In genomic region chr11:68282141-68282860, GRCh38 we compare ENCODE assay signal across 8 cellular contexts. TPM values are rescaled to one million over a fixed set of nuclear protein-coding genes. Genes with fewer than 3 reads are reported as not detected.
DNase-seq lines count a peak whose midpoint lies in the region; ATAC-seq and TF ChIP-seq lines count a peak whose summit lies in the region.

No MANE protein-coding gene starts in this region.

- peaks cover 7% of the 10 kb centered on the region for H3K27me3 Mint-ChIP-seq in activated T-helper 2 cell treated with anti-CD3 and anti-CD28 coated beads, Interferon-gamma antibody, Interleukin-2, Interleukin-4, amounts not matched to agents 10 μg/mL and 5 μg/mL and 100 μg/mL, durations not matched to agents 14 hours and 24 hours and 36 hours (ENCODE audit: low read depth)
- H3K27me3 Mint-ChIP-seq in stimulated activated memory B cell treated with anti-CD40 and anti-IgM and Interleukin-4, amounts not matched to agents 10 μg/mL and 1 μg/mL and 100 μg/mL, for 72 hours = no peaks in the 10 kb centered on the region
- H3K27me3 Mint-ChIP-seq in type B pancreatic cell = no peaks in the 10 kb centered on the region

- H3K9me3 Mint-ChIP-seq in activated T-helper 2 cell treated with anti-CD3 and anti-CD28 coated beads, Interferon-gamma antibody, Interleukin-2, Interleukin-4, amounts not matched to agents 10 μg/mL and 5 μg/mL and 100 μg/mL, durations not matched to agents 14 hours and 24 hours and 36 hours = peaks cover 11% of the 10 kb centered on the region
- peaks cover 8% of the 10 kb centered on the region for H3K9me3 Mint-ChIP-seq in stimulated activated memory B cell treated with anti-CD40 and anti-IgM and Interleukin-4, amounts not matched to agents 10 μg/mL and 1 μg/mL and 100 μg/mL, for 72 hours
- no peaks in the 10 kb centered on the region for H3K9me3 Mint-ChIP-seq in type B pancreatic cell

- ATAC-seq in stimulated activated memory B cell treated with anti-CD40 and anti-IgM and Interleukin-4, amounts not matched to agents 10 μg/mL and 1 μg/mL and 100 μg/mL, for 72 hours = peak; percentile 88

- H3K4me1 Mint-ChIP-seq in activated T-helper 2 cell treated with anti-CD3 and anti-CD28 coated beads, Interferon-gamma antibody, Interleukin-2, Interleukin-4, amounts not matched to agents 10 μg/mL and 5 μg/mL and 100 μg/mL, durations not matched to agents 14 hours and 24 hours and 36 hours (ENCODE audit: low read depth) = peaks cover 26% of the 10 kb centered on the region
- peaks cover 19% of the 10 kb centered on the region for H3K4me1 Mint-ChIP-seq in stimulated activated memory B cell treated with anti-CD40 and anti-IgM and Interleukin-4, amounts not matched to agents 10 μg/mL and 1 μg/mL and 100 μg/mL, for 72 hours
- no peaks in the 10 kb centered on the region for H3K4me1 Mint-ChIP-seq in type B pancreatic cell (ENCODE audit: unreplicated experiment)

- H3K36me3 Mint-ChIP-seq in activated T-helper 2 cell treated with anti-CD3 and anti-CD28 coated beads, Interferon-gamma antibody, Interleukin-2, Interleukin-4, amounts not matched to agents 10 μg/mL and 5 μg/mL and 100 μg/mL, durations not matched to agents 14 hours and 24 hours and 36 hours (ENCODE audit: low read depth) = peaks cover 7% of the 10 kb centered on the region
- H3K36me3 Mint-ChIP-seq in stimulated activated memory B cell treated with anti-CD40 and anti-IgM and Interleukin-4, amounts not matched to agents 10 μg/mL and 1 μg/mL and 100 μg/mL, for 72 hours = peaks cover 6% of the 10 kb centered on the region
- H3K36me3 Mint-ChIP-seq in type B pancreatic cell = no peaks in the 10 kb centered on the region

- peak overlapping the region; percentile 45 for H3K4me3 Mint-ChIP-seq in activated T-helper 2 cell treated with anti-CD3 and anti-CD28 coated beads, Interferon-gamma antibody, Interleukin-2, Interleukin-4, amounts not matched to agents 10 μg/mL and 5 μg/mL and 100 μg/mL, durations not matched to agents 14 hours and 24 hours and 36 hours (ENCODE audit: low read depth)
- peak overlapping the region; percentile 13 for H3K4me3 Mint-ChIP-seq in stimulated activated memory B cell treated with anti-CD40 and anti-IgM and Interleukin-4, amounts not matched to agents 10 μg/mL and 1 μg/mL and 100 μg/mL, for 72 hours
- H3K4me3 Mint-ChIP-seq in type B pancreatic cell = no peak overlapping the region

- TF ChIP-seq CTCF in type B pancreatic cell (conservative IDR thresholded peaks at IDR 0.05) = no peak

- intact Hi-C loops in activated T-helper 2 cell treated with anti-CD3 and anti-CD28 coated beads, Interferon-gamma antibody, Interleukin-2, Interleukin-4, amounts not matched to agents 10 μg/mL and 5 μg/mL and 100 μg/mL, durations not matched to agents 14 hours and 24 hours and 36 hours (cut with micrococcal nuclease) = loop anchor here (1.0 kb wide), 1 partner anchor 10 kb away; no protein-coding TSS in a partner anchor

- peak; percentile 23 for DNase-seq in activated CD8-positive, alpha-beta memory T cell treated with anti-CD3 and anti-CD28 coated beads, Interleukin-2, amount 50 U/mL, for 24 hours (ENCODE audit: extremely low read depth)
- DNase-seq in activated CD8-positive, alpha-beta memory T cell treated with anti-CD3 and anti-CD28 coated beads, Interleukin-2, amount 50 U/mL, for 4 hours = no peak
- DNase-seq in LHCN-M2 (ENCODE audit: low read depth) (peak; percentile 8), NCI-H146 treated with DMSO at 0.1 percent for 48 hours (lab: John Stamatoyannopoulos, UW; ENCODE audit: unreplicated experiment) (no peak), type B pancreatic cell (ENCODE audit: extremely low spot score, unreplicated experiment) (no peak), COR-L47 (lab: John Stamatoyannopoulos, UW) (no peak)
- peak; percentile 52 for DNase-seq in activated T-helper 2 cell treated with anti-CD3 and anti-CD28 coated beads, Interferon-gamma antibody, Interleukin-2, Interleukin-4, amounts not matched to agents 10 μg/mL and 5 μg/mL and 100 μg/mL, durations not matched to agents 14 hours and 24 hours and 36 hours (ENCODE audit: low spot score)

- H3K27ac Mint-ChIP-seq in activated T-helper 2 cell treated with anti-CD3 and anti-CD28 coated beads, Interferon-gamma antibody, Interleukin-2, Interleukin-4, amounts not matched to agents 10 μg/mL and 5 μg/mL and 100 μg/mL, durations not matched to agents 14 hours and 24 hours and 36 hours = peak overlapping the region; percentile 18
- peak overlapping the region; percentile 37 for H3K27ac Mint-ChIP-seq in stimulated activated memory B cell treated with anti-CD40 and anti-IgM and Interleukin-4, amounts not matched to agents 10 μg/mL and 1 μg/mL and 100 μg/mL, for 72 hours
- no peak overlapping the region for H3K27ac Mint-ChIP-seq in type B pancreatic cell

RNA-seq across cellular contexts. Expression of gene C11orf24, which starts 10.5 kb away (rescaled TPM):
- 58.2 and 66.7 TPM in 2 replicates for total RNA-seq in LHCN-M2 (2014; rRNA removed)
- 63.7 TPM for polyA plus RNA-seq in LHCN-M2 (2012)
- 32.7 and 34.2 TPM in 2 replicates for total RNA-seq in activated T-helper 2 cell treated with anti-CD3 and anti-CD28 coated beads, Interferon-gamma antibody, Interleukin-2, Interleukin-4, amounts not matched to agents 10 μg/mL and 5 μg/mL and 100 μg/mL, durations not matched to agents 14 hours and 24 hours and 36 hours
- 45.4 and 46.4 TPM in 2 replicates for total RNA-seq in type B pancreatic cell (ENCODE audit: low replicate concordance)

RNA-seq across cellular contexts. Expression of gene LRP5, which starts 30.1 kb away (rescaled TPM):
- total RNA-seq in LHCN-M2 (2014; rRNA removed) (12.4 and 17.2 TPM in 2 replicates), type B pancreatic cell (ENCODE audit: low replicate concordance) (64.9 and 65.0 TPM in 2 replicates)
- polyA plus RNA-seq in LHCN-M2 (2012) = 15.3 TPM
- 9.4 and 11.1 TPM in 2 replicates for total RNA-seq in activated T-helper 2 cell treated with anti-CD3 and anti-CD28 coated beads, Interferon-gamma antibody, Interleukin-2, Interleukin-4, amounts not matched to agents 10 μg/mL and 5 μg/mL and 100 μg/mL, durations not matched to agents 14 hours and 24 hours and 36 hours

Comparison
In these comparisons a context has a peak if more than half of its experiments do, and no peak if none do; other contexts are left out.
1. DNase-seq: peak in activated CD8-positive, alpha-beta memory T cell treated with anti-CD3 and anti-CD28 coated beads, Interleukin-2, amount 50 U/mL, for 24 hours (single experiment), LHCN-M2 (single experiment) and activated T-helper 2 cell treated with anti-CD3 and anti-CD28 coated beads, Interferon-gamma antibody, Interleukin-2, Interleukin-4, amounts not matched to agents 10 μg/mL and 5 μg/mL and 100 μg/mL, durations not matched to agents 14 hours and 24 hours and 36 hours (single experiment); none in activated CD8-positive, alpha-beta memory T cell treated with anti-CD3 and anti-CD28 coated beads, Interleukin-2, amount 50 U/mL, for 4 hours (single experiment), NCI-H146 treated with DMSO at 0.1 percent for 48 hours (single experiment), type B pancreatic cell (single experiment) and COR-L47 (single experiment).